Comparison of ENCODE assay signal across 8 cellular contexts in genomic region chr3:192090586-192090985, GRCh38.
DNase-seq lines count a peak whose midpoint lies in the region; ATAC-seq, FAIRE-seq and TF ChIP-seq lines count a peak whose summit lies in the region.

No MANE protein-coding gene starts in this region.

- no peak overlapping the region for H3K27ac ChIP-seq in endodermal cell (ENCODE audit: low read depth, low read length)
- no peak overlapping the region for H3K27ac ChIP-seq in CD8-positive, alpha-beta memory T cell (ENCODE audit: low read depth, low read length)

- H3K9me3 Mint-ChIP-seq in endodermal cell (peaks cover 40% of the 10 kb centered on the region), T-cell (peaks cover 3 to 19% (median 11%) of the 10 kb centered on the region in 3 donors)
- peaks cover 2 to 31% (median 9%) of the 10 kb centered on the region in 5 donors for H3K9me3 Mint-ChIP-seq in CD8-positive, alpha-beta memory T cell

- H3K36me3 ChIP-seq in endodermal cell (ENCODE audit: control insufficient read depth, insufficient read depth, low read length) = no peaks in the 10 kb centered on the region
- H3K36me3 ChIP-seq in CD8-positive, alpha-beta memory T cell (ENCODE audit: insufficient read depth, low read length) = no peaks in the 10 kb centered on the region

- FAIRE-seq in GM12891 (lab: Jason Lieb, UNC) = peak; percentile 38

- peaks cover 31% of the 10 kb centered on the region for H3K9me3 ChIP-seq in endodermal cell (ENCODE audit: control insufficient read depth, low read length)
- H3K9me3 ChIP-seq in CD8-positive, alpha-beta memory T cell (ENCODE audit: low read length) = no peaks in the 10 kb centered on the region

- H3K36me3 Mint-ChIP-seq in endodermal cell (ENCODE audit: low read depth) (peaks cover 38% of the 10 kb centered on the region), T-cell (no peaks in the 10 kb centered on the region)
- H3K36me3 Mint-ChIP-seq in CD8-positive, alpha-beta memory T cell = no peaks in the 10 kb centered on the region

- H3K4me3 ChIP-seq in endodermal cell (ENCODE audit: low read length) = no peak overlapping the region
- H3K4me3 ChIP-seq in CD8-positive, alpha-beta memory T cell (ENCODE audit: low read length) = no peak overlapping the region

- H3K27ac Mint-ChIP-seq in endodermal cell = no peak overlapping the region
- H3K27ac Mint-ChIP-seq in T-cell = no peak overlapping the region
- H3K27ac Mint-ChIP-seq in CD8-positive, alpha-beta memory T cell = no peak overlapping the region

- H3K4me1 ChIP-seq in endodermal cell (ENCODE audit: control insufficient read depth, insufficient read depth, low read length) = no peaks in the 10 kb centered on the region
- H3K4me1 ChIP-seq in CD8-positive, alpha-beta memory T cell (ENCODE audit: insufficient read depth, low read length) = no peaks in the 10 kb centered on the region

- H3K4me1 Mint-ChIP-seq in endodermal cell = peaks cover 6% of the 10 kb centered on the region
- no peaks in the 10 kb centered on the region for H3K4me1 Mint-ChIP-seq in T-cell
- H3K4me1 Mint-ChIP-seq in CD8-positive, alpha-beta memory T cell = no peaks in the 10 kb centered on the region

- H3K4me3 Mint-ChIP-seq in endodermal cell (no peak overlapping the region), T-cell (no peak overlapping the region)
- H3K4me3 Mint-ChIP-seq in CD8-positive, alpha-beta memory T cell = no peak overlapping the region

- POLR2A ChIA-PET in T-cell (lab: Charles Lee) = no interaction called here
- POLR2A ChIA-PET in CD8-positive, alpha-beta memory T cell (lab: Charles Lee) = no interaction called here

- no peak overlapping the region for H3K9ac ChIP-seq in endodermal cell (ENCODE audit: extremely low read depth, low read length, poor library complexity, severe bottlenecking)

- no peak for DNase-seq in GM12891 (ENCODE audit: insufficient read length, low spot score)
- DNase-seq in endodermal cell = peak; percentile 60
- no peak for DNase-seq in T-cell
- no peak for DNase-seq in NCI-H2227 (lab: John Stamatoyannopoulos, UW; ENCODE audit: unreplicated experiment)
- no peak for DNase-seq in CD8-positive, alpha-beta memory T cell
- no peak for DNase-seq in NOMO-1 (lab: John Stamatoyannopoulos, UW; ENCODE audit: unreplicated experiment in 2 of 2)

- no peak for TF ChIP-seq POLR2A in GM12891 (IDR thresholded peaks at IDR 0.05; ENCODE audit: low read depth, low read length)

- H3K27me3 Mint-ChIP-seq in endodermal cell (ENCODE audit: insufficient read depth) = no peaks in the 10 kb centered on the region
- no peaks in the 10 kb centered on the region for H3K27me3 Mint-ChIP-seq in T-cell
- H3K27me3 Mint-ChIP-seq in CD8-positive, alpha-beta memory T cell = peaks cover 0 to 2% of the 10 kb centered on the region in 2 donors

- H3K27me3 ChIP-seq in endodermal cell (ENCODE audit: control insufficient read depth, insufficient read depth, low read length, poor library complexity, severe bottlenecking) = no peaks in the 10 kb centered on the region
- no peaks in the 10 kb centered on the region for H3K27me3 ChIP-seq in CD8-positive, alpha-beta memory T cell (ENCODE audit: insufficient read depth, low read length, poor library complexity, severe bottlenecking)

- peak; percentile 55 for TF ChIP-seq CTCF in endodermal cell (conservative IDR thresholded peaks at IDR 0.05)

- CTCF ChIA-PET in T-cell (lab: Charles Lee) = no interaction called here
- CTCF ChIA-PET in CD8-positive, alpha-beta memory T cell (lab: Charles Lee) = no interaction called here

- peak; percentile 75 for ATAC-seq in GM21447 (IDR thresholded peaks at IDR 0.05; ENCODE audit: unreplicated experiment)
- peak; percentile 87 for ATAC-seq in HG03354 (IDR thresholded peaks at IDR 0.05; ENCODE audit: poor library complexity, severe bottlenecking, unreplicated experiment)
- no peak for ATAC-seq in T-cell (replicated peaks in 1 of 4)

TF ChIP-seq in GM12891, 5 proteins besides CTCF, POLR2A, EP300 and RAD21:
- no peak for TF ChIP-seq POU2F2 (IDR thresholded peaks at IDR 0.05; ENCODE audit: low read depth, low read length)
- TF ChIP-seq SPI1 (IDR thresholded peaks at IDR 0.05; ENCODE audit: low read depth, low read length) = no peak
- no peak for TF ChIP-seq PAX5 (IDR thresholded peaks at IDR 0.05; ENCODE audit: insufficient read depth, low read length, severe bottlenecking)
- no peak for TF ChIP-seq TAF1 (IDR thresholded peaks at IDR 0.05; ENCODE audit: low read depth, low read length)
- TF ChIP-seq POLR2AphosphoS5 (IDR thresholded peaks at IDR 0.05; ENCODE audit: low read depth, low read length) = no peak

Comparison
In these comparisons a context has a peak if more than half of its experiments do, and no peak if none do; other contexts are left out.
1. ATAC-seq: peak in GM21447 (single experiment) and HG03354 (single experiment); none in T-cell (0 of 4).